18 cellular contexts compared by ENCODE assay signal in the genomic region with DNA sequence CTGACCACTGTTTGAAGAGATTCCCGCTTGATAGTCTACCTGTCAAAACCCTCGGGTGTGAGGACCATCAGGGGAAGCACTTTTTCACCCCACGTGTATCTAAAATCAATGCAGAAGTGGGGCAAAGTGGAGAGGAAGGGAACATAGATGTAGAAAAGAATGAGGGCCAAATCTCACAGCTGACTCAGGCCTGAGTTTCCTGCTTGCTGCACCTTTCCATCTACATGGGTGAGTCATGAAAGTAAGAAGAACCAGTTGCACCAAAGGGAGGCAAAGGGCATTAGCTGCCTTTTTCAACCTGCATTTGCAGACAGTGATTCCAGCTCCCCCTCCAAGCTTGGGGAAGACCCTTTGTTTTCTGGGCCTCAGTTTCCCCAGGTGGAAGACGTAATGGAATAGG.
"Had no signal": no experiment of that assay in that cellular context is flagged by ENCODE, and none has a peak within 500 bp of the region (broad histone marks: within the 10 kb centered on the region; RNA-seq: fewer than 3 reads in every experiment).

No MANE protein-coding gene starts in this region.

- H3K27ac ChIP-seq: adrenal gland, heart left ventricle, ovary had no signal

- DNase-seq: activated CD4-positive, alpha-beta T cell treated with anti-CD3 and anti-CD28 coated beads for 48 hours; activated CD8-positive, alpha-beta memory T cell treated with anti-CD3 and anti-CD28 coated beads for 24 hours; activated naive CD4-positive, alpha-beta T cell treated with anti-CD3 and anti-CD28 coated beads, Interleukin-2, amount 10 ng/mL, durations not matched to agents 7 days and 5 days; activated T-cell treated with anti-CD3 and anti-CD28 coated beads for 4 hours; dermis blood vessel endothelial cell; endodermal cell; heart left ventricle; kidney; ovary; stimulated activated CD4-positive, alpha-beta T cell treated with anti-CD3 and anti-CD28 coated beads, Interleukin-4, amount 100 ng/mL, for 1 hour; stimulated activated CD8-positive, alpha-beta memory T cell treated with anti-CD3 and anti-CD28 coated beads, Interleukin-4, amount 100 ng/mL, for 48 hours had no signal

- H3K27me3 ChIP-seq: adrenal gland, heart left ventricle, ovary had no signal

- H3K4me1 ChIP-seq: adrenal gland had no signal

- H3K4me3 ChIP-seq: adrenal gland, heart left ventricle, ovary had no signal

- H3K27ac Mint-ChIP-seq: activated naive CD4-positive, alpha-beta T cell treated with anti-CD3 and anti-CD28 coated beads, Interleukin-2, amount 10 ng/mL, durations not matched to agents 7 days and 5 days; activated T-helper 17 cell treated with anti-CD3 and anti-CD28 coated beads, Interleukin-2, amount 50 U/mL, for 72 hours; endodermal cell; mesothelial cell of epicardium; stimulated activated naive CD8-positive, alpha-beta T cell treated with anti-CD3 and anti-CD28 coated beads, Interleukin-15, Interleukin-2, amounts not matched to agents 100 ng/mL and 50 ng/mL, for 24 hours; T-helper 1 cell treated with Interleukin-12 subunit alpha and Interleukin-12 subunit beta and Interleukin-4 antibody, amounts not matched to agents 30 μg/mL and 1 μg/mL, for 36 hours had no signal

- H3K36me3 Mint-ChIP-seq: activated naive CD4-positive, alpha-beta T cell treated with anti-CD3 and anti-CD28 coated beads, Interleukin-2, amount 10 ng/mL, durations not matched to agents 7 days and 5 days had no signal

- H3K9me3 ChIP-seq: adrenal gland, heart left ventricle, ovary had no signal

- H3K4me3 Mint-ChIP-seq: activated naive CD4-positive, alpha-beta T cell treated with anti-CD3 and anti-CD28 coated beads, Interleukin-2, amount 10 ng/mL, durations not matched to agents 7 days and 5 days; activated T-helper 17 cell treated with anti-CD3 and anti-CD28 coated beads, Interleukin-2, amount 50 U/mL, for 72 hours; central memory CD8-positive, alpha-beta T cell; endodermal cell; mesothelial cell of epicardium; neural crest cell; stimulated activated naive CD8-positive, alpha-beta T cell treated with anti-CD3 and anti-CD28 coated beads, Interleukin-15, Interleukin-2, amounts not matched to agents 100 ng/mL and 50 ng/mL, for 24 hours; T-helper 1 cell treated with Interleukin-12 subunit alpha and Interleukin-12 subunit beta and Interleukin-4 antibody, amounts not matched to agents 30 μg/mL and 1 μg/mL, for 36 hours had no signal

- H3K36me3 ChIP-seq: adrenal gland, heart left ventricle, ovary had no signal

- ATAC-seq: activated T-helper 17 cell treated with anti-CD3 and anti-CD28 coated beads, Interleukin-2, amount 50 U/mL, for 72 hours; heart left ventricle had no signal

- H3K9me3 Mint-ChIP-seq: activated naive CD4-positive, alpha-beta T cell treated with anti-CD3 and anti-CD28 coated beads, Interleukin-2, amount 10 ng/mL, durations not matched to agents 7 days and 5 days; activated T-helper 17 cell treated with anti-CD3 and anti-CD28 coated beads, Interleukin-2, amount 50 U/mL, for 72 hours; central memory CD8-positive, alpha-beta T cell; endodermal cell; stimulated activated naive CD8-positive, alpha-beta T cell treated with anti-CD3 and anti-CD28 coated beads, Interleukin-15, Interleukin-2, amounts not matched to agents 100 ng/mL and 50 ng/mL, for 24 hours; T-helper 1 cell treated with Interleukin-12 subunit alpha and Interleukin-12 subunit beta and Interleukin-4 antibody, amounts not matched to agents 30 μg/mL and 1 μg/mL, for 36 hours had no signal

- H3K27me3 Mint-ChIP-seq: activated naive CD4-positive, alpha-beta T cell treated with anti-CD3 and anti-CD28 coated beads, Interleukin-2, amount 10 ng/mL, durations not matched to agents 7 days and 5 days; activated T-helper 17 cell treated with anti-CD3 and anti-CD28 coated beads, Interleukin-2, amount 50 U/mL, for 72 hours; central memory CD8-positive, alpha-beta T cell; stimulated activated naive CD8-positive, alpha-beta T cell treated with anti-CD3 and anti-CD28 coated beads, Interleukin-15, Interleukin-2, amounts not matched to agents 100 ng/mL and 50 ng/mL, for 24 hours had no signal

- H3K4me1 Mint-ChIP-seq: activated naive CD4-positive, alpha-beta T cell treated with anti-CD3 and anti-CD28 coated beads, Interleukin-2, amount 10 ng/mL, durations not matched to agents 7 days and 5 days; activated T-helper 17 cell treated with anti-CD3 and anti-CD28 coated beads, Interleukin-2, amount 50 U/mL, for 72 hours; central memory CD8-positive, alpha-beta T cell; endodermal cell had no signal
